9 cellular contexts compared by ENCODE assay signal in the genomic region with DNA sequence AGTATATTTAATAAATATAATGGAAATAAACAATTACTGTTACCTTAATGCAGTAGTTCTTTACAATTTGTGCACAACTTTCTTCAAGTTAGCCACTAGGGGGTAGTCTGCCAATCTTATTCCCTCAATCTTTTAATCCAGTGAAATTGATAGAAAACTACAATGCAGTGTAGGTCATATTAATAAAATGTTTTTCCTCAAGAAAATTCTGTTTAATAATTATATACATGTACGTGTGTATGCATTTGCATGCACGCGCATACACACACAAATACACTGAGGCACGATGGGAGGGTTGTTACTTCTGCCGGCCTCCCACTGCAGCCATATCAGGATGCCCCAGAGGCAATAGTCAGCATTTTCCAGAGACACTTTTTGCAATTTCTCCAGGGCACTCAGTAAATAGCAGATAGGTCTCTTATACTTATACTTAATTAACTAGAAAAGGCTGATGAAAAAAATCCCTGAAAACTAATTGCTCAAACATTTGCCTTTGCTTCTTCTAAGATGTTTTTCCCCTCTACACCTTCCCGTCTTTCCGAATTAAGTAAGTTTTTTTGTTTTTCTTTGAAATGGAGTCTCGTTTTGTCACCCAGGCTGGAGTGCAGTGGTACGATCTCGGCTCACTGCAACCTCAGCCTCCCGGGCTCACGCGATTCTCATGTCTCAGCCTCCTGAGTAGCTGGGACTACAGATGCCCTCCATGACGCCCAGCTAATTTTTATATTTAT. TPM values are rescaled to one million over a fixed set of nuclear protein-coding genes. Genes with fewer than 3 reads are reported as not detected.
DNase-seq lines count a peak whose midpoint lies in the region; ATAC-seq and TF ChIP-seq lines count a peak whose summit lies in the region.
"Had no signal": no experiment of that assay in that cellular context is flagged by ENCODE, and none has a peak within 500 bp of the region (broad histone marks: within the 10 kb centered on the region; RNA-seq: fewer than 3 reads in every experiment).

No MANE protein-coding gene starts in this region.

- H3K4me1 Mint-ChIP-seq in osteocyte (ENCODE audit: unreplicated experiment), result peaks cover 23% of the 10 kb centered on the region

- TF ChIP-seq CTCF in DND-41 (IDR thresholded peaks at IDR 0.05; ENCODE audit: borderline replicate concordance, extremely low read depth, low read length, poor library complexity, severe bottlenecking), result peak; percentile 62
- peak; percentile 67 for TF ChIP-seq CTCF in Loucy (conservative IDR thresholded peaks at IDR 0.05; ENCODE audit: low read length)
- peak; percentile 70 for TF ChIP-seq CTCF in osteocyte (IDR thresholded peaks at IDR 0.05)

- peak overlapping the region; percentile 92 for H3K9ac ChIP-seq in DND-41 (ENCODE audit: low read depth, low read length)
- no peak overlapping the region for H3K9ac ChIP-seq in Loucy (ENCODE audit: low read depth, low read length, poor library complexity, severe bottlenecking)

- H3K27me3 ChIP-seq in DND-41 (ENCODE audit: insufficient read depth, low read length, poor library complexity), result no peaks in the 10 kb centered on the region
- H3K27me3 ChIP-seq in Loucy (ENCODE audit: insufficient read depth, low read length, poor library complexity, severe bottlenecking), result no peaks in the 10 kb centered on the region
- no peaks in the 10 kb centered on the region for H3K27me3 ChIP-seq in aorta (ENCODE audit: control insufficient read depth in 1 of 2, insufficient read depth in 2 of 2, low read length in 1 of 2)

- H3K4me3 Mint-ChIP-seq in osteocyte (ENCODE audit: unreplicated experiment), result no peak overlapping the region

- ATAC-seq in DND-41 (ENCODE audit: insufficient read depth, low read depth) (no peak), aorta (ENCODE audit: low FRiP score) (no peak)

- peaks cover 15% of the 10 kb centered on the region; the same call in 1 of the 2 replicates for H4K20me1 ChIP-seq in DND-41 (ENCODE audit: insufficient read depth, low read length)
- H4K20me1 ChIP-seq in Loucy (ENCODE audit: insufficient read depth, low read length, poor library complexity, severe bottlenecking), result no peaks in the 10 kb centered on the region

- H2AFZ ChIP-seq in DND-41 (ENCODE audit: low read depth, low read length), result no peak overlapping the region
- no peak overlapping the region for H2AFZ ChIP-seq in Loucy (ENCODE audit: low read length)

- peaks cover 5% of the 10 kb centered on the region for H3K36me3 Mint-ChIP-seq in osteocyte (ENCODE audit: unreplicated experiment)

- peaks cover 6% of the 10 kb centered on the region; the same call in 1 of the 2 replicates for H3F3A ChIP-seq in Loucy (ENCODE audit: low read depth)

- H3K79me2 ChIP-seq in DND-41 (ENCODE audit: insufficient read depth, low read length) (peaks cover 96% of the 10 kb centered on the region), Loucy (ENCODE audit: insufficient read depth, low read length) (no peaks in the 10 kb centered on the region)

- peaks cover 16% of the 10 kb centered on the region for H3K9me3 ChIP-seq in DND-41 (ENCODE audit: insufficient read depth, low read length, severe bottlenecking)
- no peaks in the 10 kb centered on the region for H3K9me3 ChIP-seq in Loucy (ENCODE audit: insufficient read depth, low read depth, low read length)
- no peaks in the 10 kb centered on the region for H3K9me3 ChIP-seq in aorta (ENCODE audit: control insufficient read depth, low read length)

- no peak overlapping the region for H3K27ac Mint-ChIP-seq in osteocyte (ENCODE audit: unreplicated experiment)

- H3K9me2 ChIP-seq in Loucy (replicated peaks; ENCODE audit: low read depth, low read length), result no peaks in the 10 kb centered on the region

- peak overlapping the region in 1 of 2 experiments; percentile 71; a peak in 2 of 4 replicates for H3K4me3 ChIP-seq in DND-41 (ENCODE audit: low read depth in 1 of 2, low read length in 2 of 2)
- H3K4me3 ChIP-seq in Loucy (ENCODE audit: low read length, poor library complexity, severe bottlenecking), result no peak overlapping the region
- H3K4me3 ChIP-seq in aorta (ENCODE audit: low read length in 2 of 2), result no peak overlapping the region

- H3K27ac ChIP-seq in DND-41 (ENCODE audit: low read length), result peak overlapping the region; percentile 99
- no peak overlapping the region for H3K27ac ChIP-seq in aorta (ENCODE audit: low read depth in 1 of 2, low read length in 2 of 2)

- H3K9me3 Mint-ChIP-seq in osteocyte (ENCODE audit: unreplicated experiment), result peaks cover 4% of the 10 kb centered on the region

- H3K36me3 ChIP-seq in DND-41 (ENCODE audit: insufficient read depth, low read length), result peaks cover 36% of the 10 kb centered on the region
- H3K36me3 ChIP-seq in Loucy (ENCODE audit: insufficient read depth, low read length), result no peaks in the 10 kb centered on the region
- no peaks in the 10 kb centered on the region for H3K36me3 ChIP-seq in aorta (ENCODE audit: control insufficient read depth in 1 of 2, insufficient read depth in 2 of 2, low read length in 1 of 2)

- 84 to 86% methylated on average over 14 of the region's 14 CpGs for WGBS in aorta, 2 donors

- intact Hi-C loops in aorta (cut with DNase I), result loop anchor here (2.0 to 10.0 kb wide), 6 partner anchors 104 to 272 kb away; no protein-coding TSS in a partner anchor

- H3K4me2 ChIP-seq in DND-41 (ENCODE audit: insufficient read depth, low read length) (peak overlapping the region; percentile 83), Loucy (ENCODE audit: low read depth, low read length, poor library complexity, severe bottlenecking) (no peak overlapping the region)

- H3K4me1 ChIP-seq in DND-41 (ENCODE audit: insufficient read depth, low read length) (peaks cover 54% of the 10 kb centered on the region), Loucy (ENCODE audit: insufficient read depth, low read length, poor library complexity, severe bottlenecking) (peaks cover 12% of the 10 kb centered on the region), aorta (ENCODE audit: control insufficient read depth in 1 of 2, insufficient read depth in 2 of 2, low read length in 2 of 2) (no peaks in the 10 kb centered on the region)

- DNase-seq in DND-41 (no peak), osteocyte (ENCODE audit: extremely low spot score, unreplicated experiment) (no peak), NOMO-1 treated with DMSO at 0.1 percent for 48 hours (lab: John Stamatoyannopoulos, UW; ENCODE audit: unreplicated experiment) (no peak), UCSD-AML1 (lab: John Stamatoyannopoulos, UW; ENCODE audit: unreplicated experiment) (no peak), NCI-H1930 (lab: John Stamatoyannopoulos, UW) (no peak), aorta (no peak)
- DNase-seq in central memory CD4-positive, alpha-beta T cell, result peak; percentile 12

- H3K27me3 Mint-ChIP-seq in osteocyte (ENCODE audit: unreplicated experiment), result no peaks in the 10 kb centered on the region
- H3K27me3 Mint-ChIP-seq: memory B cell had no signal

RNA-seq across cellular contexts. Expression of a gene that starts 3.1 kb away (rescaled TPM):
- total RNA-seq in osteocyte (11.4 TPM in 2 replicates), aorta (10 to 100 TPM; 80.9 to 82.6 TPM)
- 10 to 100 TPM; 19.3 to 29.4 TPM for polyA plus RNA-seq in aorta
